8 cellular contexts compared by ENCODE assay signal in the genomic region with DNA sequence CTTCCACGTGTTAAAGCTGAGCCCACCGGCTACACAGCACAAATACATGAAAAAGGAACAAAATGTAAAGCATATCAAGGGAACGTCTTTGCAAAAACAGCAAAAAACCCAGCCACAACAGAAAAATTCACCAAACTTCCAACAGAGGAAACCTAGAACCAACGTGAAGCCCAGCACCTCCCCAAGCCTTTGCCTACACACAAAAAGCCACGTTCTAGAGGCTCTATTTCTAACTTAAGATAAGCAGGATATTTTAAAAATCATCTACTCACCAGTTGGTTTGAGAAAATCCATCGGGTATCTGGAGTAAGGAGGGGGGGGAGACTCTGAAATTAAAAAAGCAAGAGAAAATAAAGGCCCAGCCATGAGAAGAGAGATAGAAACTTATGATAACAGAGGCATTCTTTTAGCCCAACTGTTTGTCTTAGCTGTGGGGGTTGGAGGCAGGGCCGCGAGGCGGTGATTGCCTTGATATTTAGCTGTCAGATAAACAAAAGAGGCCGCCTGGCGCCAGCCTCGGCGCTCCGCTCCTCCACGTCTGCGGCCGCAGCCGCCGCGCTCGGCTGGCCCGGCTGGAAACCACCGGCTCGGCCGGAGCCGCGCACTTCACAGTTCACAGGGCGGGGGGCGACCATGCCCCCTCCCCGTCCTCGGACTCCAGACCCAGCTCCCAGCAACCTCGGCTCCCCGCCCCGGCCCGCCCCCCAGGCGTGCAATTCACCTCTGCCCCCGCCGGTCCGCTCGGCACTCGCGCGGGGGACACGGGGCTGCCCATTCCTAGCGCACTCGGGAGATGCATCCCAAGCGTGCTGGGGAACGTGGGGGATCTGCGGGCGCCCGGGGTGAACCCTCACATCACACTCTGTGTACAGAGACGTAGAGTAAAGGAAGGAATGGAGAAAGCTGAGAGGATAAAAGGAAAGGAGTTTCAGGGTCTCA. TPM values are rescaled to one million over a fixed set of nuclear protein-coding genes. Genes with fewer than 3 reads are reported as not detected.
DNase-seq lines count a peak whose midpoint lies in the region; ATAC-seq and TF ChIP-seq lines count a peak whose summit lies in the region.

No MANE protein-coding gene starts in this region.

- H3K27me3 ChIP-seq in OCI-LY1 (ENCODE audit: insufficient read depth, low read length): no peaks in the 10 kb centered on the region; the same call in 1 of the 2 replicates
- peaks cover 0 to 6% (median 0%) of the 10 kb centered on the region in 9 donors for H3K27me3 ChIP-seq in heart left ventricle

- peaks cover 11% of the 10 kb centered on the region for H3K36me3 Mint-ChIP-seq in activated naive CD8-positive, alpha-beta T cell

- no peaks in the 10 kb centered on the region for H3F3A ChIP-seq in OCI-LY1 (ENCODE audit: insufficient read depth, low read length)

- no peak for TF ChIP-seq CTCF in AG09319 (IDR thresholded peaks at IDR 0.05; ENCODE audit: low read depth, low read length)
- TF ChIP-seq CTCF in GM20000 (IDR thresholded peaks at IDR 0.05; ENCODE audit: extremely low read depth, missing control alignments): no peak
- TF ChIP-seq CTCF in OCI-LY1 (IDR thresholded peaks at IDR 0.05; ENCODE audit: low read length): no peak
- peak in 1 of 12 donors; percentile 11 for TF ChIP-seq CTCF in heart left ventricle (IDR thresholded peaks at IDR 0.05)

- H3K27ac Mint-ChIP-seq in activated naive CD8-positive, alpha-beta T cell: peak overlapping the region; percentile 4

- H3K4me3 ChIP-seq in OCI-LY1 (ENCODE audit: low read depth, low read length, poor library complexity, severe bottlenecking) (peak overlapping the region; percentile 56), heart left ventricle (peak overlapping the region; percentile 72 to 98 (median 90))

- no peaks in the 10 kb centered on the region for H3K9me3 Mint-ChIP-seq in activated naive CD8-positive, alpha-beta T cell (ENCODE audit: low read depth)

- H3K4me1 Mint-ChIP-seq in activated naive CD8-positive, alpha-beta T cell (ENCODE audit: low read depth): peaks cover 62% of the 10 kb centered on the region

- WGBS in heart left ventricle, 4 donors: 2 to 3% (median 2%) methylated on average over 45 to 52 of the region's 52 CpGs

- DNase-seq in AG09319 (ENCODE audit: extremely low read depth, low read depth) (peak; percentile 65), GM20000 (ENCODE audit: low spot score) (peak; percentile 78), heart left ventricle (peak in 3 of 5 donors; percentile 57 to 80 (median 60)), pons (ENCODE audit: low spot score) (peak; percentile 77), NCI-H1694 treated with DMSO at 0.1 percent for 48 hours (lab: John Stamatoyannopoulos, UW) (no peak)

- no peaks in the 10 kb centered on the region for H3K9me2 ChIP-seq in OCI-LY1 (ENCODE audit: low read depth, low read length)

- no peaks in the 10 kb centered on the region for H3K9me3 ChIP-seq in OCI-LY1 (ENCODE audit: low read length)
- no peaks in the 10 kb centered on the region for H3K9me3 ChIP-seq in heart left ventricle

- no peaks in the 10 kb centered on the region for H3K79me2 ChIP-seq in OCI-LY1 (ENCODE audit: insufficient read depth, low read length)

- H3K36me3 ChIP-seq in OCI-LY1 (ENCODE audit: insufficient read depth, low read length) (no peaks in the 10 kb centered on the region), heart left ventricle (peaks cover 0 to 33% (median 13%) of the 10 kb centered on the region in 9 donors)

- H3K27me3 Mint-ChIP-seq in activated naive CD8-positive, alpha-beta T cell: no peaks in the 10 kb centered on the region

- H3K4me1 ChIP-seq in OCI-LY1 (ENCODE audit: insufficient read depth, low read length, severe bottlenecking) (peaks cover 49% of the 10 kb centered on the region), heart left ventricle (peaks cover 3 to 66% (median 51%) of the 10 kb centered on the region in 12 donors)

- TF ChIP-seq POLR2A in heart left ventricle (IDR thresholded peaks at IDR 0.05): no peak

- peak overlapping the region; percentile 72 for H3K4me2 ChIP-seq in OCI-LY1 (ENCODE audit: low read length)

- no peak for ATAC-seq in heart left ventricle
- no peak for ATAC-seq in GM18873 (IDR thresholded peaks at IDR 0.05; ENCODE audit: low FRiP score, unreplicated experiment)

- no peak overlapping the region for H3K27ac ChIP-seq in OCI-LY1 (ENCODE audit: low read depth, low read length, poor library complexity, severe bottlenecking)
- peak overlapping the region; percentile 95 to 100 (median 98) for H3K27ac ChIP-seq in heart left ventricle

- peak overlapping the region; percentile 97 for H3K4me3 Mint-ChIP-seq in activated naive CD8-positive, alpha-beta T cell

- H3K9ac ChIP-seq in OCI-LY1 (ENCODE audit: low read length): peak overlapping the region; percentile 33; the same call in 1 of the 2 replicates

- no peaks in the 10 kb centered on the region for H4K20me1 ChIP-seq in OCI-LY1 (ENCODE audit: insufficient read depth, low read length)

- no peak overlapping the region for H2AFZ ChIP-seq in OCI-LY1 (ENCODE audit: low read length)

- intact Hi-C loops in heart left ventricle (cut with DNase I): loop anchor here in 8 of 10 donors (2.0 to 10.0 kb wide), 11 partner anchors 14 to 274 kb away; no protein-coding TSS in a partner anchor

RNA-seq across cellular contexts. Expression of a gene that starts 2.4 kb away (rescaled TPM):
- 10 to 100 TPM; 16.3 to 32.0 (median 19.9) TPM for total RNA-seq in heart left ventricle
- 10 to 100 TPM in 1 of 2 donors, 1 to 10 TPM in 1; 9.1 to 21.2 TPM for polyA plus RNA-seq in heart left ventricle
